In the genomic region with DNA sequence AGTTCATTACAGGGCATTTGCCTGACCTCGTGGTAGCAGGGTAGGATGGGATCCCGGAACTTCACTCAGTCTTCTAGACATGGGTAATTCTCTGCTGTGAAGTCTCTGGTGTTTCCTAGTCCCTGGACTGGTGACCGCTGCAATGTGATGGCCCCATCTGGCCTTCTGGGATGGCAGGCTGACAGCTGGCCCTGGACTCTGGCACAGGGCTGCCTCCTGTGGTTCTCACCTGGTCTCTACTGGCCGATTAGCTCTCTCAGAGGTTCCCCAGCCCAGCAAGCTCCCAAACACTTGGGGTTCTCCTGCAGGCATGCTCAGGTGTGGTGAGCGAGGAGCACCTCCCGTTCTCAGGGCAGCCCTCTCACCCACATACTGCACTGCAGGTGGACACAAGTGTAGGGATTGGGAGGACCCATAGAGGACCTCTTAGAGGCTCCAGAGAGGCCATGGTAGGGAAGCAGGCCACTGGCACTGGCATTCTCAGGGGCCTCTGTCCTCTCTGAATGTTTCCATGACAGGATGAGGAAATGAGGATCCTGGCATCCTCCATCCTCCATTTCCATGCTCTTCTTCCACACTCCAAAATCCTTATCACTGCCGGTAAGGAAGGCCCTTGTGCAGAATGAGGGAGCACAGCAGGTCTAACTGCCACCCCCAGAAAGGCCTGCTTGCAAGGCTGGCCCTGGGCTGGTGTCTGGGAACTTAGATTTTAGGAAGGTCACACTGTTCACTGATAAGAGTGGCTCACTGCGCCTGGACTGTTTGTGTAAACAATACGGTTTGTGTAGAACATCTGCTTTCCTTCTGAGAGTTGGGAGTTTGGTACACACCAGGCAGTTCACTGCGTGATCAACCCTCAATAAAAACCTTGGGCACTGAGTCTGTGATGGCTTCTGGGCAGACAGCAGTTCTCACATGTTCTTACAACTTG, we compare ENCODE assay signal across 10 cellular contexts. TPM values are rescaled to one million over a fixed set of nuclear protein-coding genes. Genes with fewer than 3 reads are reported as not detected.
DNase-seq lines count a peak whose midpoint lies in the region; ATAC-seq and TF ChIP-seq lines count a peak whose summit lies in the region.
"Had no signal": no experiment of that assay in that cellular context is flagged by ENCODE, and none has a peak within 500 bp of the region (broad histone marks: within the 10 kb centered on the region; RNA-seq: fewer than 3 reads in every experiment).

No MANE protein-coding gene starts in this region.

- no peaks in the 10 kb centered on the region for H3K9me3 Mint-ChIP-seq in stimulated activated memory B cell treated with anti-CD40 and anti-IgM and Interleukin-4, amounts not matched to agents 10 μg/mL and 1 μg/mL and 100 μg/mL, for 72 hours

- no peak overlapping the region for H3K4ac ChIP-seq in mesendoderm (ENCODE audit: low read depth, low read length)

- no peak overlapping the region for H2AK5ac ChIP-seq in mesendoderm (ENCODE audit: low read length)

- H3K79me1 ChIP-seq in mesendoderm (ENCODE audit: low read length), result no peaks in the 10 kb centered on the region

- H4K5ac ChIP-seq in mesendoderm (ENCODE audit: low read length), result no peak overlapping the region

- no peak overlapping the region for H4K8ac ChIP-seq in mesendoderm (ENCODE audit: low read depth, low read length)

- H3K4me2 ChIP-seq in mesendoderm (ENCODE audit: low read length), result no peak overlapping the region

- H3K27ac Mint-ChIP-seq in stimulated activated memory B cell treated with anti-CD40 and anti-IgM and Interleukin-4, amounts not matched to agents 10 μg/mL and 1 μg/mL and 100 μg/mL, for 72 hours, result no peak overlapping the region
- H3K27ac Mint-ChIP-seq: CD8-positive, alpha-beta memory T cell had no signal

- no peaks in the 10 kb centered on the region for H3K36me3 ChIP-seq in WERI-Rb-1
- H3K36me3 ChIP-seq in mucosa of descending colon (ENCODE audit: low read depth), result no peaks in the 10 kb centered on the region
- no peaks in the 10 kb centered on the region for H3K36me3 ChIP-seq in mesendoderm (ENCODE audit: control insufficient read depth, insufficient read depth, low read length)

- no peak overlapping the region for H2BK120ac ChIP-seq in mesendoderm (ENCODE audit: low read depth, low read length)

- H3K79me2 ChIP-seq in mesendoderm (ENCODE audit: control insufficient read depth, insufficient read depth, low read length), result no peaks in the 10 kb centered on the region

- TF ChIP-seq CTCF in WERI-Rb-1 (IDR thresholded peaks at IDR 0.05; ENCODE audit: low read depth, low read length) (0 out of 2 replicates have a peak, but pooled peaks have one; percentile 7), mucosa of descending colon (IDR thresholded peaks at IDR 0.05) (no peak)

- no peak overlapping the region for H3K4me3 Mint-ChIP-seq in stimulated activated memory B cell treated with anti-CD40 and anti-IgM and Interleukin-4, amounts not matched to agents 10 μg/mL and 1 μg/mL and 100 μg/mL, for 72 hours
- H3K4me3 Mint-ChIP-seq: CD8-positive, alpha-beta memory T cell had no signal

- H3K27me3 Mint-ChIP-seq in stimulated activated memory B cell treated with anti-CD40 and anti-IgM and Interleukin-4, amounts not matched to agents 10 μg/mL and 1 μg/mL and 100 μg/mL, for 72 hours, result no peaks in the 10 kb centered on the region

- no peak overlapping the region for H3K18ac ChIP-seq in mesendoderm (ENCODE audit: low read length)

- H3K27me3 ChIP-seq in WERI-Rb-1 (ENCODE audit: insufficient read depth, low read depth, severe bottlenecking) (no peaks in the 10 kb centered on the region), mesendoderm (ENCODE audit: insufficient read depth, low read length, poor library complexity) (no peaks in the 10 kb centered on the region)

- no peaks in the 10 kb centered on the region for H3K36me3 Mint-ChIP-seq in stimulated activated memory B cell treated with anti-CD40 and anti-IgM and Interleukin-4, amounts not matched to agents 10 μg/mL and 1 μg/mL and 100 μg/mL, for 72 hours
- H3K36me3 Mint-ChIP-seq: CD8-positive, alpha-beta memory T cell had no signal

- H3K56ac ChIP-seq in mesendoderm (ENCODE audit: low read length), result no peak overlapping the region

- H3K4me1 ChIP-seq in mucosa of descending colon (ENCODE audit: low read depth) (no peaks in the 10 kb centered on the region), mesendoderm (ENCODE audit: control insufficient read depth, low read depth, low read length) (no peaks in the 10 kb centered on the region)
- H3K4me1 ChIP-seq: Caco-2 had no signal

- H3K9me3 ChIP-seq in WERI-Rb-1 (ENCODE audit: severe bottlenecking), result peaks cover 8% of the 10 kb centered on the region
- H3K9me3 ChIP-seq in mucosa of descending colon, result no peaks in the 10 kb centered on the region
- H3K9me3 ChIP-seq: Caco-2 had no signal

- DNase-seq in WERI-Rb-1 (no peak), left lobe of liver (ENCODE audit: low spot score) (peak; percentile 84), mucosa of descending colon (no peak), dermis blood vessel endothelial cell (no peak), mesendoderm (no peak), C1 segment of cervical spinal cord (lab: John Stamatoyannopoulos, UW) (no peak)
- DNase-seq: CD8-positive, alpha-beta memory T cell had no signal

- H3K4me1 Mint-ChIP-seq in stimulated activated memory B cell treated with anti-CD40 and anti-IgM and Interleukin-4, amounts not matched to agents 10 μg/mL and 1 μg/mL and 100 μg/mL, for 72 hours, result no peaks in the 10 kb centered on the region
- H3K4me1 Mint-ChIP-seq: CD8-positive, alpha-beta memory T cell had no signal

- WGBS in mesendoderm (ENCODE audit: extremely low coverage, insufficient coverage, low lambda C conversion rate), result no CpG with 5 or more reads among the region's 10 CpGs

- no peak overlapping the region for H2BK5ac ChIP-seq in mesendoderm (ENCODE audit: low read length)

- ATAC-seq in left lobe of liver (peak; percentile 98), mucosa of descending colon (peak; percentile 22)
- ATAC-seq in stimulated activated memory B cell treated with anti-CD40 and anti-IgM and Interleukin-4, amounts not matched to agents 10 μg/mL and 1 μg/mL and 100 μg/mL, for 72 hours, result peak; percentile 6
- ATAC-seq: HCT116 had no signal

- no peak overlapping the region for H2BK15ac ChIP-seq in mesendoderm (replicated peaks; ENCODE audit: low read depth)

- H3K23ac ChIP-seq in mesendoderm (ENCODE audit: low read length), result no peak overlapping the region

- H3K9ac ChIP-seq in mesendoderm (ENCODE audit: low read length), result no peak overlapping the region

- intact Hi-C loops in mucosa of descending colon (cut with DNase I, micrococcal nuclease), result no loop called here

- no peak overlapping the region for H3K27ac ChIP-seq in WERI-Rb-1
- no peak overlapping the region for H3K27ac ChIP-seq in mesendoderm (ENCODE audit: low read depth, low read length)

- H3K4me3 ChIP-seq in WERI-Rb-1 (ENCODE audit: low read depth, low read length), result no peak overlapping the region
- H3K4me3 ChIP-seq in mucosa of descending colon, result no peak overlapping the region
- H3K4me3 ChIP-seq in mesendoderm (ENCODE audit: low read length), result no peak overlapping the region

RNA-seq across cellular contexts. Expression of a gene that starts 31.5 kb away (rescaled TPM):
- 78.8 TPM for total RNA-seq in left lobe of liver
- total RNA-seq in mucosa of descending colon, result 100 to 1,000 TPM in 1 of 3 donors, 10 to 100 TPM in 2; 44.4 to 111 (median 53.6) TPM
- 17.2 and 27.0 TPM in 2 replicates for total RNA-seq in dermis blood vessel endothelial cell
- 92.7 TPM for polyA plus RNA-seq in mesendoderm (2013, experiment 1 of 2)
- 92.0 TPM for polyA plus RNA-seq in mesendoderm (2013, experiment 2 of 2)

Comparison
In these comparisons a context has a peak if more than half of its experiments do, and no peak if none do; other contexts are left out.
1. ATAC-seq: peak in every context shown above with its lines; median percentile 98 in left lobe of liver; 22 in mucosa of descending colon; 6 in stimulated activated memory B cell treated with anti-CD40 and anti-IgM and Interleukin-4, amounts not matched to agents 10 μg/mL and 1 μg/mL and 100 μg/mL, for 72 hours.